In the genomic region with DNA sequence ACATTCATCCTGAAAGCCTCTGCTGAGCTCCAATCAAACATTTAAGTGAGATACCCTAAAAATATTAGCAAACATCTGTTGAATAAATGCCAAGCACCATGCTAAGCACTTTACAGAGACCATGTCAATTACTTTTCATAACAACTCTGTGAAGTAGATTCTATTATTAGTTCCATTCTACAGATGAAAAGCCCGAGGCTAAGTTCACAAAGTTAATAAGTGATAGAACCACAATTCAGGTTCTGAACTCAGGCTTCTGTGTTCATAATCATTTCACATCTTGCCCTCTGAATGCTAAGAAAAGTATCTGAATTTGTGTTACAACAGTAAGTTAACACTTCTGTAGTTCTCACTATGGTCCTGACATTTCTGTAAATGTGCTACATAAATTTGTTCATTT, we compare ENCODE assay signal across 24 cellular contexts.
"Had no signal": no experiment of that assay in that cellular context is flagged by ENCODE, and none has a peak within 500 bp of the region (broad histone marks: within the 10 kb centered on the region; RNA-seq: fewer than 3 reads in every experiment).

No MANE protein-coding gene starts in this region.

- H3K27me3 ChIP-seq: adrenal gland, breast epithelium, spleen, suprapubic skin, transverse colon, uterus had no signal

- H3K4me1 Mint-ChIP-seq: mesothelial cell of epicardium, nephron progenitor cell had no signal

- FAIRE-seq: astrocyte, endometrium, frontal cortex had no signal

- H3K9me3 Mint-ChIP-seq: activated naive CD4-positive, alpha-beta T cell treated with anti-CD3 and anti-CD28 coated beads, Interleukin-2, amount 50 U/mL, for 72 hours; mesothelial cell of epicardium; nephron progenitor cell had no signal

- ATAC-seq: activated naive CD4-positive, alpha-beta T cell treated with anti-CD3 and anti-CD28 coated beads, Interleukin-2, amount 50 U/mL, for 72 hours; lower lobe of right lung; stimulated activated naive CD8-positive, alpha-beta T cell treated with anti-CD3 and anti-CD28 coated beads, Interleukin-15, Interleukin-2, amounts not matched to agents 100 U/mL and 50 U/mL, for 24 hours had no signal

- H3K9me3 ChIP-seq: adrenal gland, breast epithelium, lower lobe of right lung, spleen, suprapubic skin, transverse colon, uterus had no signal

- H3K27ac Mint-ChIP-seq: activated naive CD4-positive, alpha-beta T cell treated with anti-CD3 and anti-CD28 coated beads, Interleukin-2, amount 50 U/mL, for 72 hours; mesothelial cell of epicardium; nephron progenitor cell had no signal

- H3K27ac ChIP-seq: adrenal gland, breast epithelium, lower lobe of right lung, spleen, suprapubic skin, uterus, VCaP had no signal

- H3K36me3 ChIP-seq: adrenal gland, breast epithelium, suprapubic skin, transverse colon, uterus had no signal

- H3K36me3 Mint-ChIP-seq: mesothelial cell of epicardium had no signal

- H3K4me3 ChIP-seq: adrenal gland, breast epithelium, lower lobe of right lung, spleen, suprapubic skin, transverse colon, uterus had no signal

- DNase-seq: activated CD4-positive, alpha-beta T cell treated with anti-CD3 and anti-CD28 coated beads, Interleukin-2, amount 50 U/mL, for 48 hours; activated gamma-delta T cell treated with Interleukin-2 at 50 U/mL for 16 hours; adrenal gland; cerebellar nuclear complex; cortex of kidney; erythroblast; hypothalamus; lower lobe of right lung; nephron progenitor cell; occipital lobe; posterior cingulate gyrus; spleen; stimulated activated CD4-positive, alpha-beta T cell treated with anti-CD3 and anti-CD28 coated beads, Interleukin-4, amount 100 ng/mL, for 4 hours; stimulated activated naive CD8-positive, alpha-beta T cell treated with anti-CD3 and anti-CD28 coated beads, Interleukin-15, Interleukin-2, amounts not matched to agents 100 U/mL and 50 U/mL, for 24 hours; transverse colon; uterus had no signal

- H3K4me3 Mint-ChIP-seq: mesothelial cell of epicardium, nephron progenitor cell had no signal
